In the genomic region with DNA sequence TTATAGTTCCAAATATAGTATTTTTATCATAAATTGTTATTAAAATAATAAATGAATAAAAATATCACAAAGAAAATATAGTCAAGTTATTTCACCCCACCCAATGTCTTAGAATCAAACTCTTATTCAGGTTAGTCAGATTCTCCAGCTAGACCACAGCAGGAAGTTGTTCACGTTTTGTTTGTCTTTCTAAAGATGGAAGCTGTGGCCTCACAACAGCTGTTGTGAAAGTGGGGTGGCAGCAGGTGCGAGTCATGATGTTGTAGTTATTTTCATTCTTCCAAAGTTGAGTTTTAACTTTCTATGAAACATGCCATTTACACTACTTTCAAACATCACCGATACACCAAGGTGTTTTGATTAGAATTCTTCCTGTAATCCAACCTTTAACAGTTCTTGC, we compare ENCODE assay signal across 11 cellular contexts.
DNase-seq lines count a peak whose midpoint lies in the region; ATAC-seq and TF ChIP-seq lines count a peak whose summit lies in the region.
"Had no signal": no experiment of that assay in that cellular context is flagged by ENCODE, and none has a peak within 500 bp of the region (broad histone marks: within the 10 kb centered on the region; RNA-seq: fewer than 3 reads in every experiment).

No MANE protein-coding gene starts in this region.

- DNase-seq in ELR (ENCODE audit: low read depth), result peak; percentile 61
- DNase-seq in M059J (ENCODE audit: low read depth), result peak; percentile 24
- no peak for DNase-seq in DMS153 treated with DMSO at 0.1 percent for 48 hours (lab: John Stamatoyannopoulos, UW; ENCODE audit: unreplicated experiment)
- no peak for DNase-seq in UCSD-AML1 (lab: John Stamatoyannopoulos, UW; ENCODE audit: unreplicated experiment)
- no peak for DNase-seq in adrenal gland
- no peak for DNase-seq in ureter (ENCODE audit: low spot score)
- DNase-seq: NCI-H2107; stimulated activated CD4-positive, alpha-beta T cell treated with anti-CD3 and anti-CD28 coated beads, Interleukin-15, amount 100 ng/mL, for 24 hours; testis had no signal

- H3K27me3 ChIP-seq in adrenal gland, result no peaks in the 10 kb centered on the region
- H3K27me3 ChIP-seq: testis had no signal

- H3K4me3 ChIP-seq in adrenal gland, result no peak overlapping the region
- H3K4me3 ChIP-seq: testis had no signal

- H3K27ac ChIP-seq in adrenal gland, result no peak overlapping the region
- H3K27ac ChIP-seq: testis had no signal

- ATAC-seq in GM19372 (IDR thresholded peaks at IDR 0.05; ENCODE audit: low read depth, unreplicated experiment) (peak; percentile 81), HG02885 (IDR thresholded peaks at IDR 0.05; ENCODE audit: poor library complexity, unreplicated experiment) (peak; percentile 92)

- WGBS in adrenal gland, 4 donors, result 75 to 82% (median 79%) methylated on average over 3 of the region's 3 CpGs

- no peak for TF ChIP-seq POLR2A in adrenal gland (IDR thresholded peaks at IDR 0.05)

- no peaks in the 10 kb centered on the region for H3K4me1 ChIP-seq in adrenal gland (replicated peaks in 1 of 2)
- H3K4me1 ChIP-seq: testis had no signal

- H3K9me3 ChIP-seq in adrenal gland (replicated peaks in 1 of 3), result no peaks in the 10 kb centered on the region
- H3K9me3 ChIP-seq: testis had no signal

- no peak for TF ChIP-seq CTCF in adrenal gland (IDR thresholded peaks at IDR 0.05)

- intact Hi-C loops in adrenal gland (cut with DNase I), result no loop called here

- no peaks in the 10 kb centered on the region for H3K36me3 ChIP-seq in adrenal gland (replicated peaks in 1 of 2)

Comparison
In these comparisons a context has a peak if more than half of its experiments do, and no peak if none do; other contexts are left out.
1. DNase-seq: peak in ELR (single experiment) and M059J (single experiment); none in DMS153 treated with DMSO at 0.1 percent for 48 hours (single experiment), UCSD-AML1 (single experiment), adrenal gland (0 of 7) and ureter (single experiment).